ENCODE assay signal across 1 cellular context in the genomic region with DNA sequence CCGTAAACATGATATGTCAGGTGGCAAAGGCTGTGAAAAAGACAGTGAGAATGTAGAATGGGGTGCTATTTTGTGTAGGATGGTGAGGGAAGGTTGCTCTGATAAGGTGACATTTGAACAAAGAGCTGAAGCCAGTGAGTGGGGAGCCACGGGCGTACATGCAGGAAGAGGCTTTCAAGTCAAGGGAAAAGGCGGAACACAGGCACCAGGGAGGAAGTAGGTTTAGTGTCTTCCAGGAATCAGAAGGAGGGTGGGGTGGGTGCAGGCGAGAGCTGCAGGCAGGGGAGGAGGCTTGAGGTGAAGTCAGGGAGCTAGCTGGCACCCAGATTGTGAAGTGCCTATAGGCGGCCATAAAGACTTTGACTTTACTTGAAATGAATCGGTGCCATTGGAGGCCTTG.
A peak's percentile ranks its signal among the peaks of the same experiment; 100 is the strongest.
TF ChIP-seq lines count a peak whose summit lies in the region.

No MANE protein-coding gene starts in this region.

TF ChIP-seq in K562, 482 proteins besides CTCF, POLR2A, EP300 and RAD21:
- TF ChIP-seq, protein P1, sequence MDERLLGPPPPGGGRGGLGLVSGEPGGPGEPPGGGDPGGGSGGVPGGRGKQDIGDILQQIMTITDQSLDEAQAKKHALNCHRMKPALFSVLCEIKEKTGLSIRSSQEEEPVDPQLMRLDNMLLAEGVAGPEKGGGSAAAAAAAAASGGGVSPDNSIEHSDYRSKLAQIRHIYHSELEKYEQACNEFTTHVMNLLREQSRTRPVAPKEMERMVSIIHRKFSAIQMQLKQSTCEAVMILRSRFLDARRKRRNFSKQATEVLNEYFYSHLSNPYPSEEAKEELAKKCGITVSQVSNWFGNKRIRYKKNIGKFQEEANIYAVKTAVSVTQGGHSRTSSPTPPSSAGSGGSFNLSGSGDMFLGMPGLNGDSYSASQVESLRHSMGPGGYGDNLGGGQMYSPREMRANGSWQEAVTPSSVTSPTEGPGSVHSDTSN (CRISPR knock-in tag; IDR thresholded peaks at IDR 0.05; ENCODE audit: low read depth), result no peak
- TF ChIP-seq, protein P1 (tag; conservative IDR thresholded peaks at IDR 0.05; ENCODE audit: low read depth), result no peak
- peak; percentile 27; the same call in 1 of the 2 replicates for TF ChIP-seq SPI1 (IDR thresholded peaks at IDR 0.05; ENCODE audit: borderline replicate concordance, low read depth, low read length)
